ENCODE assay signal across 8 cellular contexts in the genomic region with DNA sequence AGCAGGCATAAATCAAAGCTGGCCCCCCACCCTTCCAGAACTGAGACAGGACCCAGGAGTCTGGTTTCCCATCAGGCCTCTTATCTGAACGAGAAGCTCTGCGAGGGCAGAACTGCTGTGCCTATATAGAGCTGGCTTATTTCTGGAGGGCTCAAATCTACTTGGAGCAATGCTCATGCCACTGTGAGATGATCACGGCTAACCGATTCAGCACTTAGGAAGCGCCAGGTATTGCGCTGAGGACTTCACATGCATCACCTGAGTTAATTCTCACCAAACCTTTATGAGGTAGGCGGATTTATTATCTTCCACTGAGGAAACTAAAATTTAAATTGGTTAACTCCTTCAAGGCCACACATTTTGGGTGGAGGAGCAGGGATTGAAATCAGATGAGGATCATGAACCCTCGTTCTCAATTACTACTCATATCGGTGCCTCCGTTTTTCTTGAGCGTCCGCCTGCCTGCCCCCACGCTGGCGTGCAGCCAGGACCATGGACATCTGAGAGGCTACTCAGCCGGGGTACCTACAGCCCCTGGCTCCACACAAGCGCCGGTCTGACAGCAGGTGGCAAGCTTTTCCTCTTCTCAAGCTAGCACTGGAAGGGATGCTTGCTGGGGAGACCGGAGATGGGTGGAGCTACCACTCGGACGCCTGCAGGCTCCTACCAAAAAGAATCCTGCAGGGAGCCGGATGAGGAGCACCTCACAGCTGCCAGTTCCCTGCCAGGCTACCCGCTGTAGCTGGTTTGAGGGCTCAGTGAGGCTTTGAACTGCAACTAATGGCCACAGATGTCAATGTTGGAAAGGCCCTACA. TPM values are rescaled to one million over a fixed set of nuclear protein-coding genes. Genes with fewer than 3 reads are reported as not detected.
DNase-seq lines count a peak whose midpoint lies in the region; ATAC-seq and TF ChIP-seq lines count a peak whose summit lies in the region.

No MANE protein-coding gene starts in this region.

- no peak for ATAC-seq in GM18517 (IDR thresholded peaks at IDR 0.05; ENCODE audit: unreplicated experiment)

- H3K9me3 Mint-ChIP-seq in nephron progenitor cell = no peaks in the 10 kb centered on the region

- peak overlapping the region; percentile 97 for H3K4me3 Mint-ChIP-seq in nephron progenitor cell

- WGBS in suprapubic skin = 43% methylated on average over 13 of the region's 22 CpGs

- DNase-seq in LoVo (ENCODE audit: low spot score) (peak; percentile 60), RPMI7951 (ENCODE audit: low read depth) (peak; percentile 86), fibroblast of the conjunctiva (ENCODE audit: low read depth) (peak; percentile 73), nephron progenitor cell (peak; percentile 64), suprapubic skin (ENCODE audit: low spot score in 2 of 2) (peak in 1 of 2 donors; percentile 84)
- DNase-seq in activated effector memory CD4-positive, alpha-beta T cell treated with anti-CD3 and anti-CD28 coated beads, Interleukin-2, amount 50 U/mL, for 16 hours = peak; percentile 85

- peaks cover 18% of the 10 kb centered on the region for H3K36me3 Mint-ChIP-seq in nephron progenitor cell (ENCODE audit: low read depth)

- TF ChIP-seq CTCF in GM12872 (IDR thresholded peaks at IDR 0.05; ENCODE audit: insufficient read depth, low read depth, low read length) (peak; percentile 36; the same call in 2 of the 3 replicates), nephron progenitor cell (IDR thresholded peaks at IDR 0.05) (no peak), suprapubic skin (IDR thresholded peaks at IDR 0.05) (peak in 1 of 2 donors; percentile 15)

- no peak for TF ChIP-seq POLR2A in suprapubic skin (IDR thresholded peaks at IDR 0.05)

- H3K27ac Mint-ChIP-seq in nephron progenitor cell = peak overlapping the region; percentile 100

- no peaks in the 10 kb centered on the region for H3K27me3 Mint-ChIP-seq in nephron progenitor cell (ENCODE audit: low read depth, poor library complexity)

- peaks cover 38% of the 10 kb centered on the region for H3K4me1 ChIP-seq in suprapubic skin

- H3K27ac ChIP-seq in suprapubic skin = peak overlapping the region; percentile 100

- H3K36me3 ChIP-seq in suprapubic skin = peaks cover 15% of the 10 kb centered on the region

- peak overlapping the region; percentile 86 for H3K4me3 ChIP-seq in suprapubic skin

- H3K4me1 Mint-ChIP-seq in nephron progenitor cell = peaks cover 32% of the 10 kb centered on the region

- no peaks in the 10 kb centered on the region for H3K27me3 ChIP-seq in suprapubic skin

- no peak for TF ChIP-seq EP300 in suprapubic skin (IDR thresholded peaks at IDR 0.05)

- H3K9me3 ChIP-seq in suprapubic skin = no peaks in the 10 kb centered on the region

RNA-seq across cellular contexts. Expression of a gene that starts 1.0 kb away (rescaled TPM):
- total RNA-seq in RPMI7951 (2014; rRNA removed; shearing (Covaris generic)) = 11.5 and 13.6 TPM in 2 replicates
- 10 to 100 TPM; 37.2 to 70.3 (median 42.4) TPM for total RNA-seq in suprapubic skin

RNA-seq across cellular contexts. Expression of a gene that starts 21.5 kb away (rescaled TPM):
- 36.8 and 47.1 TPM in 2 replicates for total RNA-seq in RPMI7951 (2014; rRNA removed; shearing (Covaris generic))
- total RNA-seq in suprapubic skin = 100 to 1,000 TPM in 1 of 4 donors, 10 to 100 TPM in 3; 49.2 to 138 (median 70.4) TPM

RNA-seq across cellular contexts. Expression of a gene that starts 38.6 kb away (rescaled TPM):
- 11.9 and 12.0 TPM in 2 replicates for total RNA-seq in RPMI7951 (2014; rRNA removed; shearing (Covaris generic))
- 10 to 100 TPM; 25.8 to 62.6 (median 35.1) TPM for total RNA-seq in suprapubic skin

RNA-seq across cellular contexts. Expression of a gene that starts 42.3 kb away (rescaled TPM):
- total RNA-seq in RPMI7951 (2014; rRNA removed; shearing (Covaris generic)) = 168 and 187 TPM in 2 replicates
- total RNA-seq in suprapubic skin = 100 to 1,000 TPM in 3 of 4 donors, 10 to 100 TPM in 1; 95.5 to 133 (median 120) TPM

RNA-seq across cellular contexts. Expression of a gene that starts 42.4 kb away (rescaled TPM):
- 3.0 and 5.5 TPM in 2 replicates for total RNA-seq in RPMI7951 (2014; rRNA removed; shearing (Covaris generic))
- total RNA-seq in suprapubic skin = 10 to 100 TPM in 1 of 4 donors, 1 to 10 TPM in 3; 4.2 to 11.5 (median 5.7) TPM
